10 cellular contexts compared by ENCODE assay signal in genomic region chr19:5452594-5453565, GRCh38. TPM values are rescaled to one million over a fixed set of nuclear protein-coding genes. Genes with fewer than 3 reads are reported as not detected.
DNase-seq lines count a peak whose midpoint lies in the region; ATAC-seq and TF ChIP-seq lines count a peak whose summit lies in the region.
"Had no signal": no experiment of that assay in that cellular context is flagged by ENCODE, and none has a peak within 500 bp of the region (broad histone marks: within the 10 kb centered on the region; RNA-seq: fewer than 3 reads in every experiment).

No MANE protein-coding gene starts in this region.

- H3K9me3 ChIP-seq in Panc1 (ENCODE audit: control insufficient read depth, insufficient read depth, low read depth, low read length), result no peaks in the 10 kb centered on the region

- in situ Hi-C loops in Panc1 (cut with HindIII; ENCODE audit: low pct_unique_long_range_greater_than_20kb, low sequenced_read_pairs) (no loop called here), GM13976 (cut with MboI; ENCODE audit: low sequenced_read_pairs, unreplicated experiment) (no loop called here)

- no peaks in the 10 kb centered on the region for H3K36me3 Mint-ChIP-seq in Calu3 (ENCODE audit: insufficient read depth, unreplicated experiment)
- no peaks in the 10 kb centered on the region for H3K36me3 Mint-ChIP-seq in effector memory CD8-positive, alpha-beta T cell (ENCODE audit: insufficient read depth)

- no peaks in the 10 kb centered on the region for H3K36me3 ChIP-seq in Panc1 (ENCODE audit: control insufficient read depth, insufficient read depth, low read length)

- no peak overlapping the region for H3K4me3 Mint-ChIP-seq in Calu3 (ENCODE audit: low read depth, unreplicated experiment)
- H3K4me3 Mint-ChIP-seq in effector memory CD8-positive, alpha-beta T cell, result no peak overlapping the region

- H3K4me3 ChIP-seq in Panc1 (ENCODE audit: low read depth in 2 of 2, low read length in 2 of 2), result no peak overlapping the region
- H3K4me3 ChIP-seq: SK-N-MC had no signal

- TF ChIP-seq CTCF in Calu3 (IDR thresholded peaks at IDR 0.05; ENCODE audit: unreplicated experiment), result no peak
- TF ChIP-seq CTCF in Panc1 (IDR thresholded peaks at IDR 0.05), result no peak
- TF ChIP-seq CTCF in GM13976 (IDR thresholded peaks at IDR 0.05; ENCODE audit: borderline replicate concordance, control extremely low read depth, extremely low read depth, insufficient read depth, missing control alignments), result no peak

- H3K27me3 ChIP-seq in Panc1 (ENCODE audit: control insufficient read depth, insufficient read depth, low read length), result no peaks in the 10 kb centered on the region

- no peak overlapping the region for H3K27ac ChIP-seq in Panc1 (ENCODE audit: low read length)
- H3K27ac ChIP-seq: SK-N-MC had no signal

- no peaks in the 10 kb centered on the region for H3K4me1 Mint-ChIP-seq in Calu3 (ENCODE audit: low read depth, unreplicated experiment)
- no peaks in the 10 kb centered on the region for H3K4me1 Mint-ChIP-seq in effector memory CD8-positive, alpha-beta T cell (ENCODE audit: low read depth in 2 of 2)

- no peaks in the 10 kb centered on the region for H3K4me1 ChIP-seq in Panc1 (ENCODE audit: control insufficient read depth, insufficient read depth, low read length)

- H3K9me3 Mint-ChIP-seq in Calu3 (ENCODE audit: low read depth, unreplicated experiment), result no peaks in the 10 kb centered on the region
- H3K9me3 Mint-ChIP-seq in effector memory CD8-positive, alpha-beta T cell, result no peaks in the 10 kb centered on the region

- intact Hi-C loops in Calu3 (cut with micrococcal nuclease; ENCODE audit: unreplicated experiment), result no loop called here
- intact Hi-C loops in Panc1 (cut with micrococcal nuclease; ENCODE audit: unreplicated experiment), result no loop called here

- peaks cover 55% of the 10 kb centered on the region for H3K27me3 Mint-ChIP-seq in Calu3 (ENCODE audit: unreplicated experiment)
- peaks cover 17 to 50% of the 10 kb centered on the region in 2 donors for H3K27me3 Mint-ChIP-seq in effector memory CD8-positive, alpha-beta T cell

- ATAC-seq in Panc1 (peak; percentile 70), esophagus mucosa (peak; percentile 39), HG03521 (IDR thresholded peaks at IDR 0.05; ENCODE audit: unreplicated experiment) (no peak)
- no peak for ATAC-seq in effector memory CD8-positive, alpha-beta T cell (replicated peaks)

- CTCF ChIA-PET in Calu3 (lab: Charles Lee), result no interaction called here
- CTCF ChIA-PET in Panc1 (lab: Charles Lee), result no interaction called here

- POLR2A ChIA-PET in Panc1 (lab: Charles Lee), result no interaction called here

- DNase-seq in Calu3 (peak; percentile 4), HCEC 1CT (peak; percentile 9), Panc1 (ENCODE audit: low read depth, low spot score) (no peak), HuH-7.5 (ENCODE audit: low spot score) (no peak), GM13976 (ENCODE audit: low spot score) (no peak)
- no peak for DNase-seq in effector memory CD8-positive, alpha-beta T cell

- BruUV-seq in Calu3 (replicated peaks; lab: Mats Ljungman, UMichigan), result no TSS peak
- no TSS peak for BruUV-seq in Panc1 (replicated peaks; lab: Mats Ljungman, UMichigan)

- no peak overlapping the region for H3K27ac Mint-ChIP-seq in Calu3 (ENCODE audit: unreplicated experiment)
- H3K27ac Mint-ChIP-seq in effector memory CD8-positive, alpha-beta T cell, result no peak overlapping the region

RNA-seq across cellular contexts. Expression of gene ZNRF4, which starts 2.3 kb away (rescaled TPM):
- total RNA-seq in Calu3 (2022) (not detected in 2 replicates), Panc1 (2021; ENCODE audit: unreplicated experiment) (not detected), esophagus mucosa (not detected)
- not detected for polyA plus RNA-seq in Panc1 (2012; ENCODE audit: insufficient read length)
- total RNA-seq: urinary bladder had no signal
- polyA plus RNA-seq: urinary bladder had no signal

Comparison
In these comparisons a context has a peak if more than half of its experiments do, and no peak if none do; other contexts are left out.
1. DNase-seq: peak in Calu3 (single experiment) and HCEC 1CT (single experiment); none in Panc1 (single experiment), HuH-7.5 (single experiment), effector memory CD8-positive, alpha-beta T cell (0 of 3) and GM13976 (single experiment).
2. ATAC-seq: peak in Panc1 (single experiment) and esophagus mucosa (single experiment); none in HG03521 (single experiment) and effector memory CD8-positive, alpha-beta T cell (single experiment).